Comparison of ENCODE assay signal across 1 cellular context in the genomic region with DNA sequence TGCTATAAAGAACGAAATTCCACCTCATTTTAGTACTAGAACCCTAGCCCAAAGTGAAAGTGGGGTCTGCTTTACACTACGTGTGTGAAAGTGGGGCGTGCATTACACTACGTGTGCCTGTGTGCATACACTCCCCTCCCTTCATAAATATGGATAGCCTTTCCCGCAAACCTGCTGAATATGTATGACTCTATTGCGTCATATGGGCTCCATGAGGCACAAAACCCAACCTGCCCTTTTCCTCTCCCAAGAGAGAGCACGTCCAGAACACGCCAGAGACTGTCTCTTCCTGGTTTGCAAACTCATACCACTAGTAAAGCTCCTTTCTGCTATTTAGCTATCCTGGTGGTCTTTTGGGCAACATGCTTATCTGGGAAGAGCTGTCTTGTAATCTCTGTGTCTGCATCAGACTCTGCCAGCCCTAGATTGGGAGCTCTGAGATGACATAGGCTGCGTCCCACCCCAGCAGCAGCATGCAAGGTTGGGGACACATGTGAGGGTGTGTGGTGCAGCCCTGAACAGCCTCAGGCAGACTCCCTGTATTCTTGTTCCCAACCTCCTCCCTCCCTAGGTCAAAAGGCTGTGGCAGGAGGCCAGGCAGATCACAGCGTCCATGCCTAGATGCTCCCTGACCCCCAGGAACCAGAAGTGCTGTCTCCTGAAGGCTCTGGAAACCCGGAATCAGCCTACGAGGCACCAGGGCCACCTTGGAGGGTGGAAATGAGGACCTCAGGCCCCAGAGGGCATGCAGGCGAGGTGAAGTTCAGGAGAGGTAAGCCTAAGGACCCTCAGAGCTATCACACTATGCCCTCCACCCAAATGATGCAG.
TF ChIP-seq lines count a peak whose summit lies in the region.

No MANE protein-coding gene starts in this region.

TF ChIP-seq in K562, 482 proteins besides CTCF, POLR2A, EP300 and RAD21 (continued from another document and continues in another):
- TF ChIP-seq, protein P1, sequence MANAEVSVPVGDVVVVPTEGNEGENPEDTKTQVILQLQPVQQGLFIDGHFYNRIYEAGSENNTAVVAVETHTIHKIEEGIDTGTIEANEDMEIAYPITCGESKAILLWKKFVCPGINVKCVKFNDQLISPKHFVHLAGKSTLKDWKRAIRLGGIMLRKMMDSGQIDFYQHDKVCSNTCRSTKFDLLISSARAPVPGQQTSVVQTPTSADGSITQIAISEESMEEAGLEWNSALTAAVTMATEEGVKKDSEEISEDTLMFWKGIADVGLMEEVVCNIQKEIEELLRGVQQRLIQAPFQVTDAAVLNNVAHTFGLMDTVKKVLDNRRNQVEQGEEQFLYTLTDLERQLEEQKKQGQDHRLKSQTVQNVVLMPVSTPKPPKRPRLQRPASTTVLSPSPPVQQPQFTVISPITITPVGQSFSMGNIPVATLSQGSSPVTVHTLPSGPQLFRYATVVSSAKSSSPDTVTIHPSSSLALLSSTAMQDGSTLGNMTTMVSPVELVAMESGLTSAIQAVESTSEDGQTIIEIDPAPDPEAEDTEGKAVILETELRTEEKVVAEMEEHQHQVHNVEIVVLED (CRISPR knock-in tag; IDR thresholded peaks at IDR 0.05) = no peak
- TF ChIP-seq ZNF24 (IDR thresholded peaks at IDR 0.05) (no peak), PRMT5 (CRISPR knock-in tag; IDR thresholded peaks at IDR 0.05) (no peak), IRF2 (CRISPR knock-in tag; IDR thresholded peaks at IDR 0.05) (no peak), ADNP (tag; IDR thresholded peaks at IDR 0.05) (no peak), JUND (IDR thresholded peaks at IDR 0.05; ENCODE audit: borderline replicate concordance, low read depth, low read length) (peak; percentile 69), JUND (tag; IDR thresholded peaks at IDR 0.05; ENCODE audit: borderline replicate concordance, low read depth, low read length) (0 out of 3 replicates have a peak, but pooled peaks have one; percentile 19), BCL6 (CRISPR knock-in tag; IDR thresholded peaks at IDR 0.05) (no peak), KLF10 (CRISPR knock-in tag; IDR thresholded peaks at IDR 0.05) (no peak), ZNF41 (CRISPR knock-in tag; conservative IDR thresholded peaks at IDR 0.05) (no peak), ZNF780A (CRISPR knock-in tag; IDR thresholded peaks at IDR 0.05) (no peak), NR2C1 (IDR thresholded peaks at IDR 0.05) (no peak), NR2C1 (tag; IDR thresholded peaks at IDR 0.05) (peak; percentile 41; the same call in 1 of the 2 replicates), SRSF9 (IDR thresholded peaks at IDR 0.05; ENCODE audit: borderline replicate concordance, low read depth, low read length) (no peak), STAT5B (CRISPR knock-in tag; IDR thresholded peaks at IDR 0.05) (no peak), BRD9 (IDR thresholded peaks at IDR 0.05; ENCODE audit: low read depth, partially characterized antibody) (no peak), HDAC6 (IDR thresholded peaks at IDR 0.05; ENCODE audit: low read depth, low read length) (no peak), CBFA2T2 (conservative IDR thresholded peaks at IDR 0.05) (0 out of 2 replicates have a peak, but pooled peaks have one; percentile 38), CEBPG (CRISPR knock-in tag; IDR thresholded peaks at IDR 0.05) (peak; percentile 88), CEBPG (tag; conservative IDR thresholded peaks at IDR 0.05 in 1 of 2, IDR thresholded peaks at IDR 0.05 in 1 of 2) (peak; percentile 92 to 95), ZNF507 (tag; conservative IDR thresholded peaks at IDR 0.05) (no peak), SIN3B (IDR thresholded peaks at IDR 0.05; ENCODE audit: low read depth) (no peak), FOXM1 (IDR thresholded peaks at IDR 0.05; ENCODE audit: low read depth) (no peak), FOXM1 (CRISPR knock-in tag; IDR thresholded peaks at IDR 0.05; ENCODE audit: low read depth) (no peak), PHB2 (IDR thresholded peaks at IDR 0.05; ENCODE audit: low read depth) (no peak), CEBPB (tag; IDR thresholded peaks at IDR 0.05) (peak; percentile 96), GATA2 (CRISPR knock-in tag; IDR thresholded peaks at IDR 0.05) (no peak), SRSF1 (IDR thresholded peaks at IDR 0.05; ENCODE audit: low read depth, low read length) (no peak), BRD4 (IDR thresholded peaks at IDR 0.05) (no peak), POLR2H (tag; IDR thresholded peaks at IDR 0.05; ENCODE audit: low read depth) (no peak), TAL1 (IDR thresholded peaks at IDR 0.05) (peak; percentile 71), CBFA2T3 (IDR thresholded peaks at IDR 0.05) (peak; percentile 53), RUNX1 (IDR thresholded peaks at IDR 0.05; ENCODE audit: low read depth) (no peak), HDAC2 (IDR thresholded peaks at IDR 0.05) (0 out of 2 replicates have a peak, but pooled peaks have one; percentile 48), ARID1B (IDR thresholded peaks at IDR 0.05) (peak; percentile 66), CAMTA2 (CRISPR knock-in tag; conservative IDR thresholded peaks at IDR 0.05) (no peak), TCF3 (CRISPR knock-in tag; IDR thresholded peaks at IDR 0.05) (peak; percentile 28; the same call in 1 of the 2 replicates), TRIM28 (IDR thresholded peaks at IDR 0.05) (no peak)
- TF ChIP-seq, protein P2, sequence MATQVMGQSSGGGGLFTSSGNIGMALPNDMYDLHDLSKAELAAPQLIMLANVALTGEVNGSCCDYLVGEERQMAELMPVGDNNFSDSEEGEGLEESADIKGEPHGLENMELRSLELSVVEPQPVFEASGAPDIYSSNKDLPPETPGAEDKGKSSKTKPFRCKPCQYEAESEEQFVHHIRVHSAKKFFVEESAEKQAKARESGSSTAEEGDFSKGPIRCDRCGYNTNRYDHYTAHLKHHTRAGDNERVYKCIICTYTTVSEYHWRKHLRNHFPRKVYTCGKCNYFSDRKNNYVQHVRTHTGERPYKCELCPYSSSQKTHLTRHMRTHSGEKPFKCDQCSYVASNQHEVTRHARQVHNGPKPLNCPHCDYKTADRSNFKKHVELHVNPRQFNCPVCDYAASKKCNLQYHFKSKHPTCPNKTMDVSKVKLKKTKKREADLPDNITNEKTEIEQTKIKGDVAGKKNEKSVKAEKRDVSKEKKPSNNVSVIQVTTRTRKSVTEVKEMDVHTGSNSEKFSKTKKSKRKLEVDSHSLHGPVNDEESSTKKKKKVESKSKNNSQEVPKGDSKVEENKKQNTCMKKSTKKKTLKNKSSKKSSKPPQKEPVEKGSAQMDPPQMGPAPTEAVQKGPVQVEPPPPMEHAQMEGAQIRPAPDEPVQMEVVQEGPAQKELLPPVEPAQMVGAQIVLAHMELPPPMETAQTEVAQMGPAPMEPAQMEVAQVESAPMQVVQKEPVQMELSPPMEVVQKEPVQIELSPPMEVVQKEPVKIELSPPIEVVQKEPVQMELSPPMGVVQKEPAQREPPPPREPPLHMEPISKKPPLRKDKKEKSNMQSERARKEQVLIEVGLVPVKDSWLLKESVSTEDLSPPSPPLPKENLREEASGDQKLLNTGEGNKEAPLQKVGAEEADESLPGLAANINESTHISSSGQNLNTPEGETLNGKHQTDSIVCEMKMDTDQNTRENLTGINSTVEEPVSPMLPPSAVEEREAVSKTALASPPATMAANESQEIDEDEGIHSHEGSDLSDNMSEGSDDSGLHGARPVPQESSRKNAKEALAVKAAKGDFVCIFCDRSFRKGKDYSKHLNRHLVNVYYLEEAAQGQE (CRISPR knock-in tag; IDR thresholded peaks at IDR 0.05; ENCODE audit: low read depth) = no peak
- TF ChIP-seq, protein P3, sequence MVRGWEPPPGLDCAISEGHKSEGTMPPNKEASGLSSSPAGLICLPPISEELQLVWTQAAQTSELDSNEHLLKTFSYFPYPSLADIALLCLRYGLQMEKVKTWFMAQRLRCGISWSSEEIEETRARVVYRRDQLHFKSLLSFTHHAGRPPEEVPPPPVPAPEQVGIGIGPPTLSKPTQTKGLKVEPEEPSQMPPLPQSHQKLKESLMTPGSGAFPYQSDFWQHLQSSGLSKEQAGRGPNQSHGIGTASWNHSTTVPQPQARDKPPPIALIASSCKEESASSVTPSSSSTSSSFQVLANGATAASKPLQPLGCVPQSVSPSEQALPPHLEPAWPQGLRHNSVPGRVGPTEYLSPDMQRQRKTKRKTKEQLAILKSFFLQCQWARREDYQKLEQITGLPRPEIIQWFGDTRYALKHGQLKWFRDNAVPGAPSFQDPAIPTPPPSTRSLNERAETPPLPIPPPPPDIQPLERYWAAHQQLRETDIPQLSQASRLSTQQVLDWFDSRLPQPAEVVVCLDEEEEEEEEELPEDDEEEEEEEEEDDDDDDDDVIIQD (CRISPR knock-in tag; IDR thresholded peaks at IDR 0.05) = no peak
- TF ChIP-seq, protein P4, sequence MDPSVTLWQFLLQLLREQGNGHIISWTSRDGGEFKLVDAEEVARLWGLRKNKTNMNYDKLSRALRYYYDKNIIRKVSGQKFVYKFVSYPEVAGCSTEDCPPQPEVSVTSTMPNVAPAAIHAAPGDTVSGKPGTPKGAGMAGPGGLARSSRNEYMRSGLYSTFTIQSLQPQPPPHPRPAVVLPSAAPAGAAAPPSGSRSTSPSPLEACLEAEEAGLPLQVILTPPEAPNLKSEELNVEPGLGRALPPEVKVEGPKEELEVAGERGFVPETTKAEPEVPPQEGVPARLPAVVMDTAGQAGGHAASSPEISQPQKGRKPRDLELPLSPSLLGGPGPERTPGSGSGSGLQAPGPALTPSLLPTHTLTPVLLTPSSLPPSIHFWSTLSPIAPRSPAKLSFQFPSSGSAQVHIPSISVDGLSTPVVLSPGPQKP (CRISPR knock-in tag; IDR thresholded peaks at IDR 0.05) = no peak
- TF ChIP-seq, protein P5, sequence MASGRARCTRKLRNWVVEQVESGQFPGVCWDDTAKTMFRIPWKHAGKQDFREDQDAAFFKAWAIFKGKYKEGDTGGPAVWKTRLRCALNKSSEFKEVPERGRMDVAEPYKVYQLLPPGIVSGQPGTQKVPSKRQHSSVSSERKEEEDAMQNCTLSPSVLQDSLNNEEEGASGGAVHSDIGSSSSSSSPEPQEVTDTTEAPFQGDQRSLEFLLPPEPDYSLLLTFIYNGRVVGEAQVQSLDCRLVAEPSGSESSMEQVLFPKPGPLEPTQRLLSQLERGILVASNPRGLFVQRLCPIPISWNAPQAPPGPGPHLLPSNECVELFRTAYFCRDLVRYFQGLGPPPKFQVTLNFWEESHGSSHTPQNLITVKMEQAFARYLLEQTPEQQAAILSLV (tag; IDR thresholded peaks at IDR 0.05) = peak; percentile 81
- TF ChIP-seq, protein P6, sequence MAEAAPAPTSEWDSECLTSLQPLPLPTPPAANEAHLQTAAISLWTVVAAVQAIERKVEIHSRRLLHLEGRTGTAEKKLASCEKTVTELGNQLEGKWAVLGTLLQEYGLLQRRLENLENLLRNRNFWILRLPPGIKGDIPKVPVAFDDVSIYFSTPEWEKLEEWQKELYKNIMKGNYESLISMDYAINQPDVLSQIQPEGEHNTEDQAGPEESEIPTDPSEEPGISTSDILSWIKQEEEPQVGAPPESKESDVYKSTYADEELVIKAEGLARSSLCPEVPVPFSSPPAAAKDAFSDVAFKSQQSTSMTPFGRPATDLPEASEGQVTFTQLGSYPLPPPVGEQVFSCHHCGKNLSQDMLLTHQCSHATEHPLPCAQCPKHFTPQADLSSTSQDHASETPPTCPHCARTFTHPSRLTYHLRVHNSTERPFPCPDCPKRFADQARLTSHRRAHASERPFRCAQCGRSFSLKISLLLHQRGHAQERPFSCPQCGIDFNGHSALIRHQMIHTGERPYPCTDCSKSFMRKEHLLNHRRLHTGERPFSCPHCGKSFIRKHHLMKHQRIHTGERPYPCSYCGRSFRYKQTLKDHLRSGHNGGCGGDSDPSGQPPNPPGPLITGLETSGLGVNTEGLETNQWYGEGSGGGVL (CRISPR knock-in tag; IDR thresholded peaks at IDR 0.05) = no peak
- TF ChIP-seq, protein P7, sequence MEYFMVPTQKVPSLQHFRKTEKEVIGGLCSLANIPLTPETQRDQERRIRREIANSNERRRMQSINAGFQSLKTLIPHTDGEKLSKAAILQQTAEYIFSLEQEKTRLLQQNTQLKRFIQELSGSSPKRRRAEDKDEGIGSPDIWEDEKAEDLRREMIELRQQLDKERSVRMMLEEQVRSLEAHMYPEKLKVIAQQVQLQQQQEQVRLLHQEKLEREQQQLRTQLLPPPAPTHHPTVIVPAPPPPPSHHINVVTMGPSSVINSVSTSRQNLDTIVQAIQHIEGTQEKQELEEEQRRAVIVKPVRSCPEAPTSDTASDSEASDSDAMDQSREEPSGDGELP (CRISPR knock-in tag; IDR thresholded peaks at IDR 0.05; ENCODE audit: borderline replicate concordance) = no peak
- TF ChIP-seq, protein P8, sequence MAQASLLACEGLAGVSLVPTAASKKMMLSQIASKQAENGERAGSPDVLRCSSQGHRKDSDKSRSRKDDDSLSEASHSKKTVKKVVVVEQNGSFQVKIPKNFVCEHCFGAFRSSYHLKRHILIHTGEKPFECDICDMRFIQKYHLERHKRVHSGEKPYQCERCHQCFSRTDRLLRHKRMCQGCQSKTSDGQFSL (CRISPR knock-in tag; IDR thresholded peaks at IDR 0.05) = no peak
- TF ChIP-seq, protein P8 (tag; IDR thresholded peaks at IDR 0.05) = no peak
- TF ChIP-seq, protein P9, sequence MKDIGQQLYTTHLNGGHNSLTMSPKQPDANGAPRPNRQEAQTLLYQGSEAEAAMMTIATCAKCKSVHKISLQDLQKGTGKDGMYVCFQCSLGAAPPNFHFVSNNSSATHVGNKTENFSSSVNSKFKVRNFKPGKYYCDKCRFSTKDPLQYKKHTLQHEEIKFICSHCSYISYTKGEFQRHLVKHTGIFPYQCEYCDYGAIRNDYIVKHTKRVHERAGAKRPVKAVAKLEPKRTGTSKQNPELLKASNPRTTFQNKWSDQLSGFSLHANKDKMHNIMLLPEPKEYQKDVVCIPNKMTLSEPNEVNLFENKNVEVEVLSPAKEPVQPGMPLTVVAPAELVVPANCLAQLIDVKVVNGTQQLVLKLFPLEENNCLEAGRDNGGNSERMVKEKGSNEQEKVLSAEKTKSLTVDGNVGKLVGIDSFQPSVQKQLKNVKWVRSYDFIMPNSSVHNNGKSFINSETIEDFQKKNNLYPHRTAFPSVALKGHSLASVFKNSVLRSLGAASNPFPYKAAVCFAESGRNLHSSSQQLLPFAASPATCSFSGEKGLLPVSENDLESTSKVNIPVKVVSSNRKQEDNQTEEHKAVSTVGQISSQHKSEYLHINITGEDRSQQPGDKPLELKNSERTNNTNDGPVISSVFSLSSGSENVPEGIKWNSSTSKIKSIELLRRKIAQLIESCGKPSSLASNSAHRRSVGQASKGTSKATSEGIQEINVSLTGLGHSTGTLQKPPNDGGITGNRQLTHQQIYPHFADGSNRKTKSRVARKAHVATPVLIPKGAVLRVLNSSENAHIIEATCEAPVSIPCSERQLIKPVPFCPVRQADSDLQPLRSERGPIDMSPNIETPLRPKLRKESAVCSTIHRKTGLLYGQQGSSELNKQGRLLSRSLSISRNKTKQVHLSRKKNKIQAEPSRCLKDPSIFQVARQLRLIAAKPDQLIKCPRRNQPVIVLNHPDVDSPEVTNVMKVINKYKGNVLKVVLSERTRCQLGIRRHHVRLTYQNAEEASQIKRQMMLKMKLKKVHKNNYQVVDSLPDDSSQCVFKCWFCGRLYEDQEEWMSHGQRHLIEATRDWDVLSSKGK (CRISPR knock-in tag; IDR thresholded peaks at IDR 0.05) = no peak
